ENCODE assay signal across 11 cellular contexts in genomic region chr11:12540913-12541587, GRCh38.
DNase-seq lines count a peak whose midpoint lies in the region; TF ChIP-seq lines count a peak whose summit lies in the region.
"Had no signal": no experiment of that assay in that cellular context is flagged by ENCODE, and none has a peak within 500 bp of the region (broad histone marks: within the 10 kb centered on the region; RNA-seq: fewer than 3 reads in every experiment).

No MANE protein-coding gene starts in this region.

- TF ChIP-seq EP300 in stomach (IDR thresholded peaks at IDR 0.05): no peak

- peak; percentile 55 for TF ChIP-seq CTCF in choroid plexus epithelial cell (conservative IDR thresholded peaks at IDR 0.05; ENCODE audit: low read depth, low read length)
- peak in 2 of 7 experiments; percentile 5 to 8 for TF ChIP-seq CTCF in stomach (IDR thresholded peaks at IDR 0.05)

- H3K27ac ChIP-seq in stomach: peak overlapping the region; percentile 23 to 80 (median 66)
- H3K27ac ChIP-seq: pancreas had no signal

- no peaks in the 10 kb centered on the region for H3K27me3 ChIP-seq in stomach
- H3K27me3 ChIP-seq: pancreas had no signal

- no peak overlapping the region for H3K4me3 ChIP-seq in choroid plexus epithelial cell (ENCODE audit: low read depth, low read length)
- no peak overlapping the region for H3K4me3 ChIP-seq in stomach
- H3K4me3 ChIP-seq: pancreas had no signal

- TF ChIP-seq POLR2A in stomach (IDR thresholded peaks at IDR 0.05): no peak

- intact Hi-C loops in stomach (cut with DNase I; ENCODE audit: low total_unique reads): no loop called here
- intact Hi-C loops in posterior vena cava (cut with DNase I): no loop called here

- H3K9me3 ChIP-seq in stomach: no peaks in the 10 kb centered on the region
- H3K9me3 ChIP-seq: pancreas had no signal

- H3K36me3 ChIP-seq in stomach: no peaks in the 10 kb centered on the region
- H3K36me3 ChIP-seq: pancreas had no signal

- peaks cover 3 to 55% (median 35%) of the 10 kb centered on the region in 4 donors for H3K4me1 ChIP-seq in stomach

- WGBS in stomach, 5 donors: 64 to 77% (median 71%) methylated on average over 4 to 6 of the region's 6 CpGs

- peak; percentile 73 for DNase-seq in HS-5 (ENCODE audit: low read depth)
- DNase-seq in choroid plexus epithelial cell (ENCODE audit: low read depth): peak; percentile 83
- DNase-seq in islet precursor cell: peak; percentile 93
- DNase-seq in stomach: no peak
- DNase-seq in activated CD4-positive, alpha-beta T cell treated with anti-CD3 and anti-CD28 coated beads for 1 hour: no peak
- no peak for DNase-seq in NCI-H345 (lab: John Stamatoyannopoulos, UW)
- no peak for DNase-seq in posterior vena cava (ENCODE audit: low spot score)
- DNase-seq in AML-193 (lab: John Stamatoyannopoulos, UW): no peak
- DNase-seq: activated CD8-positive, alpha-beta memory T cell treated with anti-CD3 and anti-CD28 coated beads, Interleukin-2, amount 10 ng/mL, durations not matched to agents 7 days and 5 days; pancreas; stimulated activated naive B cell treated with anti-CD40 and anti-IgM and Interleukin-4, amounts not matched to agents 10 μg/mL and 1 μg/mL and 100 μg/mL, for 72 hours had no signal

Comparison
In these comparisons a context has a peak if more than half of its experiments do, and no peak if none do; other contexts are left out.
1. DNase-seq: peak in HS-5 (single experiment), choroid plexus epithelial cell (single experiment) and islet precursor cell (single experiment); none in stomach (single experiment), activated CD4-positive, alpha-beta T cell treated with anti-CD3 and anti-CD28 coated beads for 1 hour (single experiment), NCI-H345 (single experiment), posterior vena cava (single experiment) and AML-193 (0 of 2).